ENCODE assay signal across 7 cellular contexts in genomic region chr2:174340400-174341300, GRCh38. TPM values are rescaled to one million over a fixed set of nuclear protein-coding genes. Genes with fewer than 3 reads are reported as not detected.
DNase-seq lines count a peak whose midpoint lies in the region; ATAC-seq lines count a peak whose summit lies in the region.

No MANE protein-coding gene starts in this region.

- no peak overlapping the region for H3K27ac ChIP-seq in HUES64 (ENCODE audit: low read depth, low read length)

- peaks cover 55% of the 10 kb centered on the region for H3K4me1 ChIP-seq in HUES64 (ENCODE audit: insufficient read depth, low read length)
- H3K4me1 ChIP-seq in neuron (ENCODE audit: insufficient read depth, low read length) = peaks cover 53% of the 10 kb centered on the region

- peaks cover 66% of the 10 kb centered on the region for H3K27me3 Mint-ChIP-seq in T-helper 2 cell treated with Interferon-gamma antibody and Interleukin-4, amounts not matched to agents 5 μg/mL and 100 μg/mL, for 36 hours (ENCODE audit: low read depth)

- H3K27me3 ChIP-seq in HUES64 (ENCODE audit: insufficient read depth, low read length) (peaks cover 100% of the 10 kb centered on the region), neuron (ENCODE audit: insufficient read depth, low read length) (peaks cover 26% of the 10 kb centered on the region)

- H3K4me3 ChIP-seq in HUES64 (ENCODE audit: low read length) (peak overlapping the region; percentile 42), neuron (ENCODE audit: low read length) (peak overlapping the region; percentile 94)

- no peaks in the 10 kb centered on the region for H3K9me3 Mint-ChIP-seq in T-helper 2 cell treated with Interferon-gamma antibody and Interleukin-4, amounts not matched to agents 5 μg/mL and 100 μg/mL, for 36 hours

- no peaks in the 10 kb centered on the region for H3K36me3 Mint-ChIP-seq in T-helper 2 cell treated with Interferon-gamma antibody and Interleukin-4, amounts not matched to agents 5 μg/mL and 100 μg/mL, for 36 hours (ENCODE audit: low read depth)

- H2AFZ ChIP-seq in neuron (ENCODE audit: low read depth, low read length) = peak overlapping the region; percentile 85

- H3K9me3 ChIP-seq in HUES64 (ENCODE audit: insufficient read depth, low read depth, low read length) (no peaks in the 10 kb centered on the region), neuron (ENCODE audit: low read length) (no peaks in the 10 kb centered on the region)

- H3K27ac Mint-ChIP-seq in T-helper 2 cell treated with Interferon-gamma antibody and Interleukin-4, amounts not matched to agents 5 μg/mL and 100 μg/mL, for 36 hours = no peak overlapping the region

- H3K4me3 Mint-ChIP-seq in T-helper 2 cell treated with Interferon-gamma antibody and Interleukin-4, amounts not matched to agents 5 μg/mL and 100 μg/mL, for 36 hours = no peak overlapping the region

- DNase-seq in ELF-1 (ENCODE audit: low read depth, low spot score) (peak; percentile 75), ecto neural progenitor cell (ENCODE audit: low spot score) (peak; percentile 79), NCI-H510A treated with DMSO at 0.1 percent for 48 hours (lab: John Stamatoyannopoulos, UW) (no peak)
- no peak for DNase-seq in T-helper 2 cell treated with Interferon-gamma antibody and Interleukin-4, amounts not matched to agents 5 μg/mL and 100 μg/mL, for 36 hours (ENCODE audit: low spot score)

- no peak overlapping the region for H3K9ac ChIP-seq in HUES64 (ENCODE audit: low read depth, low read length)

- under 1% methylated on average over 70 of the region's 70 CpGs for WGBS in HUES64

- ATAC-seq in HG02610 (IDR thresholded peaks at IDR 0.05; ENCODE audit: unreplicated experiment) = no peak

- H3K4me1 Mint-ChIP-seq in T-helper 2 cell treated with Interferon-gamma antibody and Interleukin-4, amounts not matched to agents 5 μg/mL and 100 μg/mL, for 36 hours (ENCODE audit: low read depth) = peaks cover 29% of the 10 kb centered on the region

- no peaks in the 10 kb centered on the region for H3K36me3 ChIP-seq in HUES64 (ENCODE audit: insufficient read depth, low read length)
- H3K36me3 ChIP-seq in neuron (ENCODE audit: insufficient read depth, low read length) = peaks cover 4% of the 10 kb centered on the region

RNA-seq across cellular contexts. Expression of gene SP9, which starts 5.9 kb away (rescaled TPM):
- polyA plus RNA-seq in HUES64 (2013, experiment 1 of 2) = 0.45 TPM
- 0.89 TPM for polyA plus RNA-seq in HUES64 (2013, experiment 2 of 2)

RNA-seq across cellular contexts. Expression of gene SCRN3, which starts 54.9 kb away (rescaled TPM):
- polyA plus RNA-seq in HUES64 (2013, experiment 1 of 2) = 10.7 TPM
- 12.7 TPM for polyA plus RNA-seq in HUES64 (2013, experiment 2 of 2)

Comparison
In these comparisons a context has a peak if more than half of its experiments do, and no peak if none do; other contexts are left out.
1. DNase-seq: peak in ELF-1 (single experiment) and ecto neural progenitor cell (single experiment); none in NCI-H510A treated with DMSO at 0.1 percent for 48 hours (single experiment) and T-helper 2 cell treated with Interferon-gamma antibody and Interleukin-4, amounts not matched to agents 5 μg/mL and 100 μg/mL, for 36 hours (single experiment).